Comparison of ENCODE assay signal across 9 cellular contexts in the genomic region with DNA sequence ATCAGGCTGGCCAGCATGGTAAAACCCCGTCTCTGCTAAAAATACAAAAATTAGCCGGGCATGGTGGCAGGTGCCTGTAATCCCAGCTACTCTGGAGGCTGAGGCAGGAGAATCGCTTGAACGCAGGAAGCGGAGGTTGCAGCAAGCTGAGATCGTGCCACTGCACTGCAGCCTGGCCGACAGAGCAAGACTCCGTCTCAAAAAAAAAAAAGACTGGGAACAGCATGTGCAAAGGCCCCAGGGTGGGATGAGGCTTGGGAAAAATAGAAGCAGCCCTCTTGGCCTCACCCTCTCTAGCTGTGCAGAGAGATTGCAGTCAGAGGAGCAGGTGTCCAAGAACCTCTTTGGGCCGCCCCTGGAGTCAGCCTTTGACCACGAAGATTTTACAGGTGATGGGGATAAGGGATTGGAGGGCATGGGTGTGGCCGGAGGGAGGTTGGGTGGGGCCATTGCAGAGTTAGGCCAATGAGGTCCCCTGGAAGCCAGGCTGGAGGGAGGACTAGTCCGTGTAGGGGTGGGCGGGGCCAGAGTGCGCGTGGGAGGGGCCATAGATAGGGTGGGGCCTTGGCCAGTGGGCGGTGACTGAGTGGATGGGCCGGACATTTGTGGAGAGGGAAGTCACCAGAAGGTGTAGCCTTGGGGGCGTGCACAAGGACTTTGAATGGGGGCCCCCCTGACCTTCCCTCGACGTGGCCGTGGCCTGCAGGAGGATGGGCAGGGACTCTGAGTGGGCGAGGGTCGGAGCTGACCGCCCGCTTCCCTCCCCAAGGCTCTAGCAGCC. TPM values are rescaled to one million over a fixed set of nuclear protein-coding genes. Genes with fewer than 3 reads are reported as not detected.
DNase-seq lines count a peak whose midpoint lies in the region; ATAC-seq and TF ChIP-seq lines count a peak whose summit lies in the region.
"Had no signal": no experiment of that assay in that cellular context is flagged by ENCODE, and none has a peak within 500 bp of the region (broad histone marks: within the 10 kb centered on the region; RNA-seq: fewer than 3 reads in every experiment).

No MANE protein-coding gene starts in this region.

- H3K23ac ChIP-seq in IMR-90 (ENCODE audit: low read depth, low read length), result no peak overlapping the region

- H4K8ac ChIP-seq in IMR-90 (ENCODE audit: low read depth in 2 of 2, low read length in 2 of 2), result no peak overlapping the region

- peaks cover 0 to 56% (median 9%) of the 10 kb centered on the region in 11 experiments; a peak in 10 of 22 replicates for H4K20me1 ChIP-seq in BLaER1 treated with 17β-estradiol and CSF1 and Interleukin-3, amounts not matched to agents 10 nM and 100 nM
- H4K20me1 ChIP-seq in IMR-90 (ENCODE audit: insufficient read depth, low read length), result no peaks in the 10 kb centered on the region
- H4K20me1 ChIP-seq in osteoblast (ENCODE audit: insufficient read depth, low read length), result no peaks in the 10 kb centered on the region

- H2AFZ ChIP-seq in IMR-90 (replicated peaks; ENCODE audit: low read length, poor library complexity) (peak overlapping the region; percentile 93), osteoblast (ENCODE audit: low read length) (no peak overlapping the region)

- no peak overlapping the region for H2BK120ac ChIP-seq in IMR-90 (ENCODE audit: low read depth, low read length)

- no TSS peak for BruUV-seq in IMR-90 (replicated peaks; lab: Mats Ljungman, UMichigan)

- no peak overlapping the region for H3K14ac ChIP-seq in IMR-90 (replicated peaks; ENCODE audit: low read depth, low read length)

- WGBS in IMR-90 (ENCODE audit: extremely low coverage in 2 of 2, insufficient read length in 1 of 2), 2 experiments, result 62% methylated on average over 8 of the region's 25 CpGs; no CpG with 5 or more reads in 1 of the 2 experiments
- 32 to 54% methylated on average over 25 of the region's 25 CpGs for WGBS in sigmoid colon, 2 donors

- H4K91ac ChIP-seq in IMR-90 (ENCODE audit: insufficient read depth, low read depth, low read length), result no peak overlapping the region

- H3K4me3 Mint-ChIP-seq in activated CD4-positive, alpha-beta T cell treated with anti-CD3 and anti-CD28 coated beads, Interleukin-2, amount 10 ng/mL, durations not matched to agents 7 days and 5 days, result no peak overlapping the region

- no peak overlapping the region for H3K9ac ChIP-seq in BLaER1 treated with 17β-estradiol and CSF1 and Interleukin-3, amounts not matched to agents 10 nM and 100 nM
- no peak overlapping the region for H3K9ac ChIP-seq in IMR-90 (ENCODE audit: low read depth, low read length)

- dilution Hi-C loops in IMR-90 (cut with HindIII; ENCODE audit: low sequenced_read_pairs, unreplicated experiment), result no loop called here

- in situ Hi-C loops in IMR-90 (cut with MboI; ENCODE audit: low sequenced_read_pairs), result no loop called here

- 0 out of 22 replicates have a peak, but pooled peaks cover 0 to 7% (median 0%) of the 10 kb centered on the region in 11 experiments for H3K9me3 ChIP-seq in BLaER1 treated with 17β-estradiol and CSF1 and Interleukin-3, amounts not matched to agents 10 nM and 100 nM (replicated peaks in 1 of 11)
- H3K9me3 ChIP-seq in IMR-90 (ENCODE audit: control insufficient read depth, insufficient read depth, low read length) (no peaks in the 10 kb centered on the region), osteoblast (ENCODE audit: low read depth, low read length) (no peaks in the 10 kb centered on the region), sigmoid colon (no peaks in the 10 kb centered on the region)

- H2AK9ac ChIP-seq in IMR-90 (replicated peaks; ENCODE audit: low read depth, low read length, poor library complexity), result peak overlapping the region; percentile 42

- peaks cover 39% of the 10 kb centered on the region for H3K36me3 Mint-ChIP-seq in activated CD4-positive, alpha-beta T cell treated with anti-CD3 and anti-CD28 coated beads, Interleukin-2, amount 10 ng/mL, durations not matched to agents 7 days and 5 days (ENCODE audit: low read depth)

- peaks cover 20 to 34% (median 25%) of the 10 kb centered on the region in 10 experiments for H3K4me1 ChIP-seq in BLaER1 treated with 17β-estradiol and CSF1 and Interleukin-3, amounts not matched to agents 10 nM and 100 nM
- H3K4me1 ChIP-seq in IMR-90 (ENCODE audit: control insufficient read depth, insufficient read depth, low read length) (no peaks in the 10 kb centered on the region), osteoblast (ENCODE audit: insufficient read depth, low read length) (peaks cover 5% of the 10 kb centered on the region), sigmoid colon (peaks cover 0 to 9% (median 6%) of the 10 kb centered on the region in 4 donors)

- no peaks in the 10 kb centered on the region for H3K27me3 ChIP-seq in BLaER1 treated with 17β-estradiol and CSF1 and Interleukin-3, amounts not matched to agents 10 nM and 100 nM
- H3K27me3 ChIP-seq in IMR-90 (ENCODE audit: control insufficient read depth, insufficient read depth, low read length), result no peaks in the 10 kb centered on the region; the same call in 1 of the 2 replicates
- no peaks in the 10 kb centered on the region for H3K27me3 ChIP-seq in osteoblast (ENCODE audit: insufficient read depth, low read length)
- H3K27me3 ChIP-seq in sigmoid colon, result peaks cover 7 to 73% (median 27%) of the 10 kb centered on the region in 3 donors

- peak overlapping the region in 8 of 11 experiments; percentile 11 to 66 (median 56); a peak in 10 of 22 replicates for H3K4me2 ChIP-seq in BLaER1 treated with 17β-estradiol and CSF1 and Interleukin-3, amounts not matched to agents 10 nM and 100 nM
- H3K4me2 ChIP-seq in IMR-90 (ENCODE audit: low read depth, low read length) (no peak overlapping the region; the same call in 1 of the 2 replicates), osteoblast (ENCODE audit: insufficient read depth, low read length) (no peak overlapping the region)

- H3K18ac ChIP-seq in IMR-90 (ENCODE audit: low read depth, low read length), result no peak overlapping the region

- ATAC-seq in IMR-90 (ENCODE audit: low read depth) (peak; percentile 88), HG03460 (IDR thresholded peaks at IDR 0.05; ENCODE audit: unreplicated experiment) (no peak), HG03521 (IDR thresholded peaks at IDR 0.05; ENCODE audit: unreplicated experiment) (no peak)

- H3K9me1 ChIP-seq in IMR-90 (ENCODE audit: insufficient read depth, low read length), result no peaks in the 10 kb centered on the region

- H4K5ac ChIP-seq in IMR-90 (ENCODE audit: low read depth, low read length), result no peak overlapping the region

- peak overlapping the region; percentile 60 for H3K27ac Mint-ChIP-seq in activated CD4-positive, alpha-beta T cell treated with anti-CD3 and anti-CD28 coated beads, Interleukin-2, amount 10 ng/mL, durations not matched to agents 7 days and 5 days

- H3K56ac ChIP-seq in IMR-90 (ENCODE audit: extremely low read depth, insufficient read depth, low read length), result no peak overlapping the region

- H3K79me2 ChIP-seq in osteoblast (ENCODE audit: insufficient read depth, low read length), result no peaks in the 10 kb centered on the region

- H3K4me3 ChIP-seq in BLaER1 treated with 17β-estradiol and CSF1 and Interleukin-3, amounts not matched to agents 10 nM and 100 nM, result no peak overlapping the region
- H3K4me3 ChIP-seq in IMR-90 (ENCODE audit: insufficient read depth, low read depth, low read length) (no peak overlapping the region), fibroblast of pulmonary artery (replicated peaks; ENCODE audit: low read depth, low read length) (no peak overlapping the region), osteoblast (ENCODE audit: insufficient read depth, low read length) (no peak overlapping the region), sigmoid colon (peak overlapping the region in 2 of 4 donors; percentile 0 to 20)

- H2AK5ac ChIP-seq in IMR-90 (ENCODE audit: low read depth, low read length), result no peak overlapping the region

- H3K9me3 Mint-ChIP-seq in activated CD4-positive, alpha-beta T cell treated with anti-CD3 and anti-CD28 coated beads, Interleukin-2, amount 10 ng/mL, durations not matched to agents 7 days and 5 days, result no peaks in the 10 kb centered on the region
- H3K9me3 Mint-ChIP-seq: brain had no signal

- peaks cover 19% of the 10 kb centered on the region for H3K4me1 Mint-ChIP-seq in activated CD4-positive, alpha-beta T cell treated with anti-CD3 and anti-CD28 coated beads, Interleukin-2, amount 10 ng/mL, durations not matched to agents 7 days and 5 days

- no peak for TF ChIP-seq POLR2A in IMR-90 (IDR thresholded peaks at IDR 0.05; ENCODE audit: low read depth, low read length)
- no peak for TF ChIP-seq POLR2A in sigmoid colon (IDR thresholded peaks at IDR 0.05)

- TF ChIP-seq CTCF in IMR-90 (conservative IDR thresholded peaks at IDR 0.05; ENCODE audit: low read depth, low read length) (no peak), fibroblast of pulmonary artery (IDR thresholded peaks at IDR 0.05; ENCODE audit: low read length, missing control alignments) (no peak), osteoblast (IDR thresholded peaks at IDR 0.05; ENCODE audit: extremely low read depth, low read depth, low read length) (no peak), sigmoid colon (IDR thresholded peaks at IDR 0.05) (no peak)

- H3K4ac ChIP-seq in IMR-90 (ENCODE audit: low read depth, low read length), result no peak overlapping the region

- no peak for TF ChIP-seq EP300 in sigmoid colon (IDR thresholded peaks at IDR 0.05)

- intact Hi-C loops in IMR-90 (cut with micrococcal nuclease) (no loop called here), sigmoid colon (cut with DNase I) (no loop called here)

- H2BK20ac ChIP-seq in IMR-90 (ENCODE audit: low read depth, low read length), result no peak overlapping the region

- peak; percentile 10 for DNase-seq in IMR-90
- peak; percentile 44 for DNase-seq in activated CD4-positive, alpha-beta T cell treated with anti-CD3 and anti-CD28 coated beads, Interleukin-2, amount 10 ng/mL, durations not matched to agents 7 days and 5 days
- peak; percentile 38 for DNase-seq in fibroblast of pulmonary artery (ENCODE audit: low read depth)
- DNase-seq in osteoblast (ENCODE audit: insufficient read length, low spot score, missing footprints), result peak; percentile 85
- DNase-seq in sigmoid colon, result no peak

- no peak overlapping the region for H2BK15ac ChIP-seq in IMR-90 (ENCODE audit: low read depth, low read length)

- H2BK5ac ChIP-seq in IMR-90 (ENCODE audit: low read depth, low read length, poor library complexity, severe bottlenecking), result no peak overlapping the region

- H3K36me3 ChIP-seq in BLaER1 treated with 17β-estradiol and CSF1 and Interleukin-3, amounts not matched to agents 10 nM and 100 nM, result peaks cover 35 to 79% (median 61%) of the 10 kb centered on the region in 11 experiments
- H3K36me3 ChIP-seq in IMR-90 (ENCODE audit: control insufficient read depth, insufficient read depth, low read length), result no peaks in the 10 kb centered on the region
- no peaks in the 10 kb centered on the region for H3K36me3 ChIP-seq in osteoblast (ENCODE audit: insufficient read depth, low read length)
- no peaks in the 10 kb centered on the region for H3K36me3 ChIP-seq in sigmoid colon

- no peaks in the 10 kb centered on the region for H3K27me3 Mint-ChIP-seq in activated CD4-positive, alpha-beta T cell treated with anti-CD3 and anti-CD28 coated beads, Interleukin-2, amount 10 ng/mL, durations not matched to agents 7 days and 5 days

- H3K79me1 ChIP-seq in IMR-90 (ENCODE audit: low read depth in 1 of 2, low read length in 2 of 2), result no peaks in the 10 kb centered on the region

- TF ChIP-seq RAD21 in IMR-90 (IDR thresholded peaks at IDR 0.05; ENCODE audit: low read length), result no peak

- CTCF ChIA-PET in IMR-90 (lab: Yijun Ruan, JAX), result no interaction called here
- CTCF ChIA-PET in activated CD4-positive, alpha-beta T cell treated with anti-CD3 and anti-CD28 coated beads, Interleukin-2, amount 10 ng/mL, durations not matched to agents 7 days and 5 days (lab: Charles Lee), result interaction anchor here (0.6 to 1.2 kb wide), 3 partner anchors 71 to 1078 kb away, joined by 3 to 5 read pairs (median 5); no protein-coding TSS in a partner anchor

- POLR2A ChIA-PET in IMR-90 (lab: Charles Lee; ENCODE audit: unreplicated experiment), result no interaction called here
- POLR2A ChIA-PET in activated CD4-positive, alpha-beta T cell treated with anti-CD3 and anti-CD28 coated beads, Interleukin-2, amount 10 ng/mL, durations not matched to agents 7 days and 5 days (lab: Charles Lee), result no interaction called here

- peak overlapping the region in 1 of 11 experiments; percentile 11; a peak in 2 of 22 replicates for H3K27ac ChIP-seq in BLaER1 treated with 17β-estradiol and CSF1 and Interleukin-3, amounts not matched to agents 10 nM and 100 nM
- H3K27ac ChIP-seq in IMR-90 (ENCODE audit: insufficient read depth, low read length), result no peak overlapping the region
- H3K27ac ChIP-seq in osteoblast (ENCODE audit: low read depth, low read length), result no peak overlapping the region
- H3K27ac ChIP-seq in sigmoid colon, result no peak overlapping the region

RNA-seq across cellular contexts. Expression of gene B3GNT3, which starts 16.9 kb away (rescaled TPM):
- total RNA-seq in IMR-90 (2012; rRNA removed), result not detected in 2 replicates
- polyA plus RNA-seq in IMR-90 (2012; rRNA removed), result not detected in 2 replicates
- polyA plus RNA-seq in IMR-90 (2012; cell fraction: cytosol; rRNA removed), result not detected in 2 replicates
- polyA plus RNA-seq in IMR-90 (2012; cell fraction: nucleus; rRNA removed; ENCODE audit: low replicate concordance), result not detected in 2 replicates
- under 1 TPM; 0.35 to 0.81 TPM for total RNA-seq in activated CD4-positive, alpha-beta T cell treated with anti-CD3 and anti-CD28 coated beads, Interleukin-2, amount 10 ng/mL, durations not matched to agents 7 days and 5 days
- not detected in 2 replicates for total RNA-seq in osteoblast
- total RNA-seq in sigmoid colon, result under 1 TPM in 1 of 4 donors, not detected in 3; 0.55 TPM
- 10 to 100 TPM; 20.4 to 72.3 (median 35.4) TPM for polyA plus RNA-seq in sigmoid colon

RNA-seq across cellular contexts. Expression of gene FCHO1, which starts 26.8 kb away (rescaled TPM):
- total RNA-seq in IMR-90 (2012; rRNA removed) (0.18 and 0.28 TPM in 2 replicates), osteoblast (0.72 TPM in 1 of 2 replicates, not detected in the other), sigmoid colon (1 to 10 TPM; 1.8 to 5.8 (median 4.4) TPM)
- polyA plus RNA-seq in IMR-90 (2012; rRNA removed) (1.0 and 1.7 TPM in 2 replicates), sigmoid colon (10 to 100 TPM in 1 of 3 donors, 1 to 10 TPM in 2; 1.2 to 14.4 (median 2.5) TPM)
- polyA plus RNA-seq in IMR-90 (2012; cell fraction: cytosol; rRNA removed), result 0.63 and 0.81 TPM in 2 replicates
- 0.48 and 1.2 TPM in 2 replicates for polyA plus RNA-seq in IMR-90 (2012; cell fraction: nucleus; rRNA removed; ENCODE audit: low replicate concordance)
- total RNA-seq in activated CD4-positive, alpha-beta T cell treated with anti-CD3 and anti-CD28 coated beads, Interleukin-2, amount 10 ng/mL, durations not matched to agents 7 days and 5 days, result 10 to 100 TPM; 76.3 to 84.1 TPM

RNA-seq across cellular contexts. Expression of gene INSL3, which starts 43.3 kb away (rescaled TPM):
- total RNA-seq in IMR-90 (2012; rRNA removed), result not detected in 2 replicates
- polyA plus RNA-seq in IMR-90 (2012; rRNA removed), result not detected in 2 replicates
- polyA plus RNA-seq in IMR-90 (2012; cell fraction: cytosol; rRNA removed), result 0.09 TPM in 1 of 2 replicates, not detected in the other
- polyA plus RNA-seq in IMR-90 (2012; cell fraction: nucleus; rRNA removed; ENCODE audit: low replicate concordance), result 0.21 and 0.27 TPM in 2 replicates
- total RNA-seq in activated CD4-positive, alpha-beta T cell treated with anti-CD3 and anti-CD28 coated beads, Interleukin-2, amount 10 ng/mL, durations not matched to agents 7 days and 5 days, result 1 to 10 TPM; 6.8 to 7.4 TPM
- not detected in 2 replicates for total RNA-seq in osteoblast
- total RNA-seq in sigmoid colon, result not detected
- polyA plus RNA-seq in sigmoid colon, result under 1 TPM in 1 of 3 donors, not detected in 2; 0.85 TPM

RNA-seq across cellular contexts. Expression of gene MAP1S, which starts 58.8 kb away (rescaled TPM):
- total RNA-seq in IMR-90 (2012; rRNA removed) (6.1 and 10.6 TPM in 2 replicates), osteoblast (15.2 and 16.5 TPM in 2 replicates), sigmoid colon (10 to 100 TPM; 13.3 to 35.8 (median 16.6) TPM)
- polyA plus RNA-seq in IMR-90 (2012; rRNA removed) (48.6 and 50.1 TPM in 2 replicates), sigmoid colon (10 to 100 TPM; 13.8 to 20.6 (median 15.7) TPM)
- polyA plus RNA-seq in IMR-90 (2012; cell fraction: cytosol; rRNA removed), result 20.3 and 29.5 TPM in 2 replicates
- 20.9 and 48.9 TPM in 2 replicates for polyA plus RNA-seq in IMR-90 (2012; cell fraction: nucleus; rRNA removed; ENCODE audit: low replicate concordance)
- 10 to 100 TPM; 75.3 to 75.7 TPM for total RNA-seq in activated CD4-positive, alpha-beta T cell treated with anti-CD3 and anti-CD28 coated beads, Interleukin-2, amount 10 ng/mL, durations not matched to agents 7 days and 5 days

Comparison
In these comparisons a context has a peak if more than half of its experiments do, and no peak if none do; other contexts are left out.
1. H3K4me2 ChIP-seq: peak in BLaER1 treated with 17β-estradiol and CSF1 and Interleukin-3, amounts not matched to agents 10 nM and 100 nM (8 of 11); none in IMR-90 (single experiment) and osteoblast (single experiment).
2. RNA of gene FCHO1, which starts 26.8 kb away (total RNA-seq): 76.3 to 84.1 TPM in activated CD4-positive, alpha-beta T cell treated with anti-CD3 and anti-CD28 coated beads, Interleukin-2, amount 10 ng/mL, durations not matched to agents 7 days and 5 days; 1.8 to 5.8 TPM in sigmoid colon, 0.72 TPM in osteoblast and 0.18 to 0.28 TPM in IMR-90; every median in the first group is over 10 times any median in the second.